ENCODE assay signal across 10 cellular contexts in genomic region chr5:141771562-141771961, GRCh38.
"Had no signal": no experiment of that assay in that cellular context is flagged by ENCODE, and none has a peak within 500 bp of the region (broad histone marks: within the 10 kb centered on the region; RNA-seq: fewer than 3 reads in every experiment).

No MANE protein-coding gene starts in this region.

- H3K4me1 ChIP-seq: spleen had no signal

- DNase-seq: activated CD4-positive, alpha-beta T cell treated with anti-CD3 and anti-CD28 coated beads, Interleukin-2, amount 10 ng/mL, durations not matched to agents 7 days and 5 days; activated CD4-positive, CD25-positive, alpha-beta regulatory T cell; activated CD8-positive, alpha-beta memory T cell treated with anti-CD3 and anti-CD28 coated beads for 24 hours; activated naive CD4-positive, alpha-beta T cell treated with Interleukin-2 at 50 U/mL for 16 hours; SK-N-SH; spleen; stimulated activated CD4-positive, alpha-beta T cell treated with anti-CD3 and anti-CD28 coated beads, Interleukin-1b, Interleukin-23, amount 100 ng/mL, for 48 hours; stimulated activated naive B cell treated with anti-CD40 and anti-IgM and Interleukin-4, amounts not matched to agents 10 μg/mL and 1 μg/mL and 100 μg/mL, for 72 hours; trophoblast cell had no signal

- H3K36me3 ChIP-seq: spleen had no signal

- H3K27ac ChIP-seq: spleen had no signal

- H3K4me3 ChIP-seq: spleen had no signal

- H3K9me2 ChIP-seq: SK-N-SH had no signal

- H3K9me3 ChIP-seq: SK-N-SH, spleen had no signal

- H3K9ac ChIP-seq: SK-N-SH had no signal

- ATAC-seq: sciatic nerve; stimulated activated naive B cell treated with anti-CD40 and anti-IgM and Interleukin-4, amounts not matched to agents 10 μg/mL and 1 μg/mL and 100 μg/mL, for 72 hours had no signal

- H3K4me2 ChIP-seq: SK-N-SH had no signal
